ENCODE assay signal across 14 cellular contexts in genomic region chr4:189656551-189657165, GRCh38.
DNase-seq lines count a peak whose midpoint lies in the region; FAIRE-seq and TF ChIP-seq lines count a peak whose summit lies in the region.
"Had no signal": no experiment of that assay in that cellular context is flagged by ENCODE, and none has a peak within 500 bp of the region (broad histone marks: within the 10 kb centered on the region; RNA-seq: fewer than 3 reads in every experiment).

No MANE protein-coding gene starts in this region.

- H3K36me3 Mint-ChIP-seq in activated CD4-positive, alpha-beta memory T cell treated with anti-CD3 and anti-CD28 coated beads, Interleukin-2, amount 10 ng/mL, durations not matched to agents 7 days and 5 days (ENCODE audit: low read depth), result no peaks in the 10 kb centered on the region

- peak; percentile 23 for DNase-seq in CD1c-positive myeloid dendritic cell (ENCODE audit: extremely low spot score)
- DNase-seq in MV-4-11 (lab: John Stamatoyannopoulos, UW), result peak; percentile 40
- no peak for DNase-seq in bronchial epithelial cell (ENCODE audit: low read depth)
- DNase-seq in activated CD8-positive, alpha-beta memory T cell treated with anti-CD3 and anti-CD28 coated beads for 24 hours, result no peak
- no peak for DNase-seq in activated CD4-positive, alpha-beta memory T cell treated with anti-CD3 and anti-CD28 coated beads, Interleukin-2, amount 10 ng/mL, durations not matched to agents 7 days and 5 days
- DNase-seq in ureter (ENCODE audit: low spot score), result no peak
- DNase-seq: COR-L47, NCI-H187, NCI-H2171 treated with DMSO at 0.1 percent for 48 hours, NCI-H446 treated with DMSO at 0.1 percent for 48 hours had no signal

- peaks cover 32 to 46% of the 10 kb centered on the region in 2 experiments for H3K4me1 ChIP-seq in neutrophil (ENCODE audit: control insufficient read depth in 1 of 2, insufficient read depth in 1 of 2, low read depth in 1 of 2, low read length in 1 of 2)
- H3K4me1 ChIP-seq: SJSA1 had no signal

- CTCF ChIA-PET in activated CD4-positive, alpha-beta memory T cell treated with anti-CD3 and anti-CD28 coated beads, Interleukin-2, amount 10 ng/mL, durations not matched to agents 7 days and 5 days (lab: Charles Lee), result no interaction called here

- H3K4me3 ChIP-seq in bronchial epithelial cell (ENCODE audit: low read depth, low read length) (no peak overlapping the region), neutrophil (ENCODE audit: low read depth in 1 of 2, low read length in 1 of 2) (no peak overlapping the region)
- H3K4me3 ChIP-seq: SJSA1 had no signal

- no peaks in the 10 kb centered on the region for H3K9me3 ChIP-seq in neutrophil
- H3K9me3 ChIP-seq: SJSA1 had no signal

- FAIRE-seq in bronchial epithelial cell (lab: Jason Lieb, UNC), result peak; percentile 7
- FAIRE-seq: H54 had no signal

- POLR2A ChIA-PET in activated CD4-positive, alpha-beta memory T cell treated with anti-CD3 and anti-CD28 coated beads, Interleukin-2, amount 10 ng/mL, durations not matched to agents 7 days and 5 days (lab: Charles Lee), result no interaction called here

- no peak overlapping the region for H3K27ac Mint-ChIP-seq in activated CD4-positive, alpha-beta memory T cell treated with anti-CD3 and anti-CD28 coated beads, Interleukin-2, amount 10 ng/mL, durations not matched to agents 7 days and 5 days

- TF ChIP-seq CTCF in bronchial epithelial cell (IDR thresholded peaks at IDR 0.05; ENCODE audit: insufficient read depth, low read length, severe bottlenecking) (no peak), neutrophil (IDR thresholded peaks at IDR 0.05) (no peak)

- H3K27ac ChIP-seq in neutrophil, result peak overlapping the region; percentile 56
- H3K27ac ChIP-seq: RWPE1, SJSA1 had no signal

- H3K27me3 Mint-ChIP-seq in activated CD4-positive, alpha-beta memory T cell treated with anti-CD3 and anti-CD28 coated beads, Interleukin-2, amount 10 ng/mL, durations not matched to agents 7 days and 5 days, result no peaks in the 10 kb centered on the region

- H3K27me3 ChIP-seq in bronchial epithelial cell (ENCODE audit: control insufficient read depth, insufficient read depth, low read length), result no peaks in the 10 kb centered on the region
- H3K27me3 ChIP-seq in neutrophil, result no peaks in the 10 kb centered on the region
- H3K27me3 ChIP-seq: SJSA1 had no signal

- no peaks in the 10 kb centered on the region for H3K9me3 Mint-ChIP-seq in activated CD4-positive, alpha-beta memory T cell treated with anti-CD3 and anti-CD28 coated beads, Interleukin-2, amount 10 ng/mL, durations not matched to agents 7 days and 5 days

- H3K36me3 ChIP-seq in bronchial epithelial cell (ENCODE audit: control insufficient read depth, insufficient read depth, low read length), result no peaks in the 10 kb centered on the region
- no peaks in the 10 kb centered on the region for H3K36me3 ChIP-seq in neutrophil
- H3K36me3 ChIP-seq: SJSA1 had no signal

- no peak overlapping the region for H3K4me3 Mint-ChIP-seq in activated CD4-positive, alpha-beta memory T cell treated with anti-CD3 and anti-CD28 coated beads, Interleukin-2, amount 10 ng/mL, durations not matched to agents 7 days and 5 days

- peaks cover 2% of the 10 kb centered on the region for H3K4me1 Mint-ChIP-seq in activated CD4-positive, alpha-beta memory T cell treated with anti-CD3 and anti-CD28 coated beads, Interleukin-2, amount 10 ng/mL, durations not matched to agents 7 days and 5 days

Comparison
In these comparisons a context has a peak if more than half of its experiments do, and no peak if none do; other contexts are left out.
1. DNase-seq: peak in CD1c-positive myeloid dendritic cell (single experiment) and MV-4-11 (single experiment); none in bronchial epithelial cell (single experiment), activated CD8-positive, alpha-beta memory T cell treated with anti-CD3 and anti-CD28 coated beads for 24 hours (single experiment), activated CD4-positive, alpha-beta memory T cell treated with anti-CD3 and anti-CD28 coated beads, Interleukin-2, amount 10 ng/mL, durations not matched to agents 7 days and 5 days (single experiment) and ureter (single experiment).